ENCODE assay signal across 1 cellular context in the genomic region with DNA sequence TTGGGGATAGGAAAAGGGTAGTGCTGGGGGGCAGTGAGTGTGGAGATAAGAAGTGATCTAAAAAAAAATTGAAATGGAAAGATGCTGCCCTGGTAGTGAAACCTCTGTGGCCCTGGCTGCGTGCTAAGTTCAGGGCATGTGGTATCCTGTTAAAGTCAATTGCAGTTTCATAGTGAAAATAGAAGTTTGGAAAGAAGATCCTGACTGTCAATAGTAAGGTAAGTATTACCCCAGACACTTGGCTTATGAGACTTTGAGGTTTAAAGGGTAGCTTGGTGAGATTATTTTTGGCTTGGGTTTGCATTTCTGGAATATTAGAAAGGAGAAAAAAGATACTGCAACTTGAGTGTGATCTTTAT.
TF ChIP-seq lines count a peak whose summit lies in the region.

No MANE protein-coding gene starts in this region.

TF ChIP-seq in IMR-90, 13 proteins besides CTCF, POLR2A, EP300 and RAD21:
- TF ChIP-seq RCOR1 (IDR thresholded peaks at IDR 0.05; ENCODE audit: insufficient replicate concordance, low read length) (no peak), SMC3 (IDR thresholded peaks at IDR 0.05; ENCODE audit: low read depth, low read length) (no peak), CEBPB (IDR thresholded peaks at IDR 0.05; ENCODE audit: low read depth, low read length) (no peak), BHLHE40 (IDR thresholded peaks at IDR 0.05; ENCODE audit: low read depth, low read length) (no peak), CHD1 (IDR thresholded peaks at IDR 0.05; ENCODE audit: low read depth, low read length) (no peak), MAZ (IDR thresholded peaks at IDR 0.05; ENCODE audit: borderline replicate concordance, low read depth, low read length) (no peak), FOS (IDR thresholded peaks at IDR 0.05; ENCODE audit: low read depth, low read length) (no peak), NFE2L2 (IDR thresholded peaks at IDR 0.05; ENCODE audit: low read depth, low read length) (no peak), MXI1 (IDR thresholded peaks at IDR 0.05; ENCODE audit: borderline replicate concordance, low read depth, low read length) (no peak), RFX5 (IDR thresholded peaks at IDR 0.05; ENCODE audit: low read depth, low read length) (no peak), MAFK (IDR thresholded peaks at IDR 0.05; ENCODE audit: low read depth, low read length) (no peak)
- TF ChIP-seq, protein P1, sequence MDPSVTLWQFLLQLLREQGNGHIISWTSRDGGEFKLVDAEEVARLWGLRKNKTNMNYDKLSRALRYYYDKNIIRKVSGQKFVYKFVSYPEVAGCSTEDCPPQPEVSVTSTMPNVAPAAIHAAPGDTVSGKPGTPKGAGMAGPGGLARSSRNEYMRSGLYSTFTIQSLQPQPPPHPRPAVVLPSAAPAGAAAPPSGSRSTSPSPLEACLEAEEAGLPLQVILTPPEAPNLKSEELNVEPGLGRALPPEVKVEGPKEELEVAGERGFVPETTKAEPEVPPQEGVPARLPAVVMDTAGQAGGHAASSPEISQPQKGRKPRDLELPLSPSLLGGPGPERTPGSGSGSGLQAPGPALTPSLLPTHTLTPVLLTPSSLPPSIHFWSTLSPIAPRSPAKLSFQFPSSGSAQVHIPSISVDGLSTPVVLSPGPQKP (IDR thresholded peaks at IDR 0.05; ENCODE audit: borderline replicate concordance, low read depth, low read length): no peak
- TF ChIP-seq, protein P2, sequence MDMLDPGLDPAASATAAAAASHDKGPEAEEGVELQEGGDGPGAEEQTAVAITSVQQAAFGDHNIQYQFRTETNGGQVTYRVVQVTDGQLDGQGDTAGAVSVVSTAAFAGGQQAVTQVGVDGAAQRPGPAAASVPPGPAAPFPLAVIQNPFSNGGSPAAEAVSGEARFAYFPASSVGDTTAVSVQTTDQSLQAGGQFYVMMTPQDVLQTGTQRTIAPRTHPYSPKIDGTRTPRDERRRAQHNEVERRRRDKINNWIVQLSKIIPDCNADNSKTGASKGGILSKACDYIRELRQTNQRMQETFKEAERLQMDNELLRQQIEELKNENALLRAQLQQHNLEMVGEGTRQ (IDR thresholded peaks at IDR 0.05; ENCODE audit: low read depth, low read length): no peak
